ENCODE assay signal across 8 cellular contexts in genomic region chr7:131007439-131008330, GRCh38.
DNase-seq lines count a peak whose midpoint lies in the region; ATAC-seq, FAIRE-seq and TF ChIP-seq lines count a peak whose summit lies in the region.

No MANE protein-coding gene starts in this region.

- CTCF ChIA-PET in K562 (lab: Yijun Ruan, JAX; ENCODE audit: low intra/inter-chr PET ratio): interaction anchor here (0.7 to 4.0 kb wide), 8 partner anchors 26 to 1664 kb away, joined by 3 to 38 read pairs (median 4); no protein-coding TSS in a partner anchor

- H3K4me1 ChIP-seq in BLaER1 (peaks cover 11% of the 10 kb centered on the region), K562 (replicated peaks in 1 of 2; ENCODE audit: control insufficient read depth in 2 of 2, insufficient read depth in 2 of 2, low read length in 2 of 2) (peaks cover 12 to 14% of the 10 kb centered on the region in 2 experiments), skeletal muscle satellite cell (ENCODE audit: control insufficient read depth, insufficient read depth, low read length) (peaks cover 59% of the 10 kb centered on the region)

- no peaks in the 10 kb centered on the region for H3K79me2 ChIP-seq in K562 (ENCODE audit: control insufficient read depth, insufficient read depth, low read length)

- H3K9me1 ChIP-seq in K562 (ENCODE audit: control insufficient read depth, insufficient read depth, low read length): no peaks in the 10 kb centered on the region

- DNase-seq in SKM-1 treated with dmso at 0.1 percent for 144 hours (lab: John Stamatoyannopoulos, UW; ENCODE audit: unreplicated experiment) (peak; percentile 30), K562 (ENCODE audit: extremely low read depth in 1 of 4, low spot score in 3 of 4) (peak; percentile 76 to 90 (median 80)), iPS DF 4.7 (ENCODE audit: extremely low read depth, low spot score) (peak; percentile 22), GM19240 (ENCODE audit: insufficient read length, low spot score) (no peak)

- in situ Hi-C loops in K562 (cut with MboI): loop anchor here (5.0 kb wide), 1 partner anchor 105 kb away; no protein-coding TSS in a partner anchor

- peak; percentile 95 for FAIRE-seq in K562 (lab: Jason Lieb, UNC)

- peak overlapping the region; percentile 11; the same call in 1 of the 2 replicates for H3K4me2 ChIP-seq in BLaER1
- H3K4me2 ChIP-seq in K562 (ENCODE audit: insufficient read depth, low read length): peak overlapping the region; percentile 28; the same call in 1 of the 2 replicates
- H3K4me2 ChIP-seq in skeletal muscle satellite cell (ENCODE audit: low read length): peak overlapping the region; percentile 71

- POLR2A ChIA-PET in K562 (lab: Yijun Ruan, JAX): interaction anchor here (0.9 to 1.3 kb wide), 4 partner anchors 11 to 188 kb away, joined by 3 to 4 read pairs (median 4); no protein-coding TSS in a partner anchor

- H3K27ac ChIP-seq in BLaER1 (peak overlapping the region; percentile 20; the same call in 1 of the 2 replicates), KOPT-K1 (ENCODE audit: low read depth, low read length, poor library complexity, severe bottlenecking) (peak overlapping the region; percentile 55), K562 (ENCODE audit: extremely low read depth, low read depth, low read length) (peak overlapping the region; percentile 50)

- intact Hi-C loops in K562 (cut with micrococcal nuclease): loop anchor here (1.0 to 2.0 kb wide), 4 partner anchors 25 to 132 kb away; no protein-coding TSS in a partner anchor

- TF ChIP-seq POLR2A in K562 (conservative IDR thresholded peaks at IDR 0.05): no peak

- TF ChIP-seq EP300 in K562 (IDR thresholded peaks at IDR 0.05; ENCODE audit: low read length): no peak

- no peak overlapping the region for H3K9ac ChIP-seq in BLaER1
- H3K9ac ChIP-seq in K562 (ENCODE audit: insufficient read depth in 1 of 2, low read depth in 2 of 2, low read length in 2 of 2): no peak overlapping the region; a peak in 1 of 4 replicates
- peak overlapping the region; percentile 74 for H3K9ac ChIP-seq in skeletal muscle satellite cell (ENCODE audit: low read depth, low read length)

- H3K9me3 ChIP-seq in BLaER1: 0 out of 2 replicates have a peak, but pooled peaks cover 5% of the 10 kb centered on the region
- peaks cover 1% of the 10 kb centered on the region for H3K9me3 ChIP-seq in KOPT-K1 (ENCODE audit: insufficient read depth, low read length, poor library complexity, severe bottlenecking)
- H3K9me3 ChIP-seq in K562 (replicated peaks; ENCODE audit: control insufficient read depth, insufficient read depth, low read depth, low read length): no peaks in the 10 kb centered on the region
- no peaks in the 10 kb centered on the region for H3K9me3 ChIP-seq in skeletal muscle satellite cell (replicated peaks; ENCODE audit: low read length)

- no peaks in the 10 kb centered on the region for H3K27me3 ChIP-seq in BLaER1
- no peaks in the 10 kb centered on the region for H3K27me3 ChIP-seq in K562 (ENCODE audit: control insufficient read depth in 2 of 2, insufficient read depth in 2 of 2, low read length in 2 of 2)
- no peaks in the 10 kb centered on the region for H3K27me3 ChIP-seq in skeletal muscle satellite cell (ENCODE audit: control insufficient read depth, insufficient read depth, low read length)

- H3K36me3 ChIP-seq in BLaER1 (no peaks in the 10 kb centered on the region), KOPT-K1 (ENCODE audit: insufficient read depth, low read length) (no peaks in the 10 kb centered on the region), K562 (ENCODE audit: control insufficient read depth, insufficient read depth, low read length) (no peaks in the 10 kb centered on the region), skeletal muscle satellite cell (ENCODE audit: insufficient read depth, low read length) (no peaks in the 10 kb centered on the region)

- no TSS peak for BruUV-seq in K562 (replicated peaks; lab: Mats Ljungman, UMichigan)

- ATAC-seq in GM18867 (IDR thresholded peaks at IDR 0.05; ENCODE audit: unreplicated experiment): peak; percentile 59
- peak; percentile 96 for ATAC-seq in K562

- H4K20me1 ChIP-seq in BLaER1 (peaks cover 7% of the 10 kb centered on the region; the same call in 1 of the 2 replicates), K562 (replicated peaks; ENCODE audit: control insufficient read depth, insufficient read depth, low read length) (no peaks in the 10 kb centered on the region)

- WGBS in K562 (ENCODE audit: insufficient coverage, low coverage, missing lambda C conversion rate): 42% methylated on average over 19 of the region's 19 CpGs

- peak; percentile 79 to 91 (median 79) for TF ChIP-seq CTCF in K562 (IDR thresholded peaks at IDR 0.05 in 2 of 3, conservative IDR thresholded peaks at IDR 0.05 in 1 of 3; ENCODE audit: insufficient read depth in 2 of 3, low read depth in 1 of 3, low read length in 3 of 3)

- peak overlapping the region; percentile 94 for H2AFZ ChIP-seq in K562 (ENCODE audit: low read depth, low read length)

- H3K4me3 ChIP-seq in BLaER1 (no peak overlapping the region), K562 (no peak overlapping the region), skeletal muscle satellite cell (ENCODE audit: low read length) (peak overlapping the region; percentile 36)

- peak; percentile 87 to 89 for TF ChIP-seq RAD21 in K562 (CRISPR knock-in tag; conservative IDR thresholded peaks at IDR 0.05 in 1 of 2, IDR thresholded peaks at IDR 0.05 in 1 of 2)

TF ChIP-seq in K562, 482 proteins besides CTCF, POLR2A, EP300 and RAD21 (continues in another document):
- TF ChIP-seq E2F8 (IDR thresholded peaks at IDR 0.05; ENCODE audit: low read depth, partially characterized antibody): peak; percentile 60
- TF ChIP-seq ZNF316 (IDR thresholded peaks at IDR 0.05): peak; percentile 59; the same call in 1 of the 2 replicates
- TF ChIP-seq ARID4B (CRISPR knock-in tag; IDR thresholded peaks at IDR 0.05): peak; percentile 72; the same call in 1 of the 2 replicates
- TF ChIP-seq GABPA (tag; conservative IDR thresholded peaks at IDR 0.05; ENCODE audit: low read depth): peak; percentile 54
- 0 out of 2 replicates have a peak, but pooled peaks have one; percentile 7 for TF ChIP-seq RAD51 (IDR thresholded peaks at IDR 0.05; ENCODE audit: borderline replicate concordance, low read depth)

Comparison
In these comparisons a context has a peak if more than half of its experiments do, and no peak if none do; other contexts are left out.
1. H3K4me2 ChIP-seq: peak in every context shown above with its lines; median percentile 71 in skeletal muscle satellite cell; 28 in K562; 11 in BLaER1.